ENCODE assay signal across 23 cellular contexts in the genomic region with DNA sequence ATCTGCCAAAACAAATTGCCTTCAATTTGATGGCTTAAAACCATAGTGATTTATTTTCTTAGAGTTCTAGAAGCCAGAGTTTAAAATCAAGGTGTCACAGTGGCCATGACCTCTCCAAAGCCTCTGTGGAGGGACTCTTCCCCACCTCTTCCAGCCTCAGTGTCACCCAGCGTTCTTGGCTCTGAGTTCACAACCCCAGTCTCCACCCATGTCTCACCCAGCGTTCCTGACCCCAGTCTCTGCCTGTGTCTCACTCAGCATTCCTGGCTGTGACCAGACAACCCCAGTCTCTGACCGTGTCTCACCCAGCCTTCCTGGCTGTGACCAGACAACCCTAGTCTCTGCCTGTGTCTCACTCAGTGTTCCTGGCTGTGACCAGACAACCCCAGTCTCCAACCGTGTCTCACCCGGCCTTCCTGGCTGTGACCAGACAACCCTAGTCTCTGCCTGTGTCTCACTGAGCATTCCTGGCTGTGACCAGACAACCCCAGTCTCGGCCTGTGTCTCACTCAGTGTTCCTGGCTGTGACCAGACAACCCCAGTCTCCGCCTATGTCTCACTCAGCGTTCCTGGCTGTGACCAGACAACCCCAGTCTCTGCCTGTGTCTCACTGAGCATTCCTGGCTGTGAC.
A peak's percentile ranks its signal among the peaks of the same experiment; 100 is the strongest.
DNase-seq lines count a peak whose midpoint lies in the region; ATAC-seq, FAIRE-seq and TF ChIP-seq lines count a peak whose summit lies in the region.
"Had no signal": no experiment of that assay in that cellular context is flagged by ENCODE, and none has a peak within 500 bp of the region (broad histone marks: within the 10 kb centered on the region; RNA-seq: fewer than 3 reads in every experiment).

No MANE protein-coding gene starts in this region.

- no peak overlapping the region for H2BK5ac ChIP-seq in H9 (ENCODE audit: insufficient read length, low read length)

- H3K79me2 ChIP-seq in H9 (ENCODE audit: insufficient read depth, low read length) = no peaks in the 10 kb centered on the region

- H3K4me3 Mint-ChIP-seq in H9 = no peak overlapping the region
- H3K4me3 Mint-ChIP-seq in CD4-positive, alpha-beta T cell = no peak overlapping the region
- H3K4me3 Mint-ChIP-seq: B cell; CD4-positive, CD25-positive, alpha-beta regulatory T cell; CD8-positive, alpha-beta memory T cell had no signal

- H3K23me2 ChIP-seq in H9 (ENCODE audit: insufficient read length, low read depth, low read length, poor library complexity, severe bottlenecking) = no peaks in the 10 kb centered on the region

- H3K9ac ChIP-seq in H9 (ENCODE audit: extremely low read depth, insufficient read length, low read length) = no peak overlapping the region
- H3K9ac ChIP-seq: BLaER1, GM23248 had no signal

- no peak overlapping the region for H4K8ac ChIP-seq in H9 (replicated peaks; ENCODE audit: insufficient read length, low read depth, low read length)

- no peak overlapping the region for H3T11ph ChIP-seq in H9 (ENCODE audit: low read length)

- H3K27me3 ChIP-seq in left ventricle myocardium inferior (ENCODE audit: low read depth) = no peaks in the 10 kb centered on the region
- H3K27me3 ChIP-seq in right atrium auricular region = no peaks in the 10 kb centered on the region
- H3K27me3 ChIP-seq in H9 (ENCODE audit: insufficient read depth, low read length) = no peaks in the 10 kb centered on the region
- no peaks in the 10 kb centered on the region for H3K27me3 ChIP-seq in bronchial epithelial cell (ENCODE audit: control insufficient read depth, insufficient read depth, low read length)
- no peaks in the 10 kb centered on the region for H3K27me3 ChIP-seq in CD4-positive, alpha-beta T cell (ENCODE audit: control insufficient read depth, insufficient read depth, low read length)
- H3K27me3 ChIP-seq: BLaER1 had no signal

- H3K4me1 ChIP-seq in left ventricle myocardium inferior (peaks cover 3% of the 10 kb centered on the region), right atrium auricular region (no peaks in the 10 kb centered on the region), H9 (ENCODE audit: insufficient read depth, low read length) (no peaks in the 10 kb centered on the region)

- H4K5ac ChIP-seq in H9 (ENCODE audit: insufficient read length, low read depth, low read length) = no peak overlapping the region

- H3K56ac ChIP-seq in H9 (ENCODE audit: insufficient read length, low read depth, low read length) = no peak overlapping the region

- H3K4me2 ChIP-seq in H9 (ENCODE audit: insufficient read depth, insufficient read length, low read length) = no peak overlapping the region
- H3K4me2 ChIP-seq: BLaER1 had no signal

- H3K79me1 ChIP-seq in H9 (ENCODE audit: insufficient read depth, low read depth, low read length, poor library complexity, severe bottlenecking) = no peaks in the 10 kb centered on the region

- no peak overlapping the region for H2BK120ac ChIP-seq in H9 (ENCODE audit: low read depth, low read length, poor library complexity, severe bottlenecking)

- H2AK5ac ChIP-seq in H9 (ENCODE audit: insufficient read length, low read length) = no peak overlapping the region

- intact Hi-C loops in left ventricle myocardium inferior (cut with micrococcal nuclease) = no loop called here
- intact Hi-C loops in CD4-positive, alpha-beta T cell (cut with DNase I, micrococcal nuclease) = no loop called here

- DNase-seq in left ventricle myocardium inferior (no peak), right atrium auricular region (ENCODE audit: low spot score) (no peak), H9 (no peak), bronchial epithelial cell (ENCODE audit: low read depth) (no peak), ureter (ENCODE audit: low spot score) (no peak)
- DNase-seq in CD4-positive, alpha-beta T cell = no peak
- DNase-seq: CD4-positive, CD25-positive, alpha-beta regulatory T cell; CD8-positive, alpha-beta memory T cell; DMS53; DMS79 treated with DMSO at 0.1 percent for 48 hours; GF-D8; GM23248; H7 had no signal

- peak overlapping the region; percentile 1; the same call in 1 of the 2 replicates for H3K14ac ChIP-seq in H9 (ENCODE audit: insufficient read depth, low read length)

- POLR2A ChIA-PET in CD4-positive, alpha-beta T cell (lab: Charles Lee) = no interaction called here

- no peak for ATAC-seq in CD4-positive, alpha-beta T cell (ENCODE audit: poor library complexity)
- no peak for ATAC-seq in GM18517 (IDR thresholded peaks at IDR 0.05; ENCODE audit: unreplicated experiment)
- ATAC-seq: HCT116 had no signal

- H3K27ac ChIP-seq in left ventricle myocardium inferior (replicated peaks) (peak overlapping the region; percentile 61), right atrium auricular region (no peak overlapping the region), H9 (ENCODE audit: insufficient read length, low read depth, low read length) (no peak overlapping the region)
- H3K27ac ChIP-seq in CD4-positive, alpha-beta T cell (ENCODE audit: low read depth, low read length) = no peak overlapping the region
- H3K27ac ChIP-seq: 22Rv1, BLaER1, C4-2B, GM23248 had no signal

- no peak overlapping the region for H2BK12ac ChIP-seq in H9 (ENCODE audit: insufficient read length, low read depth, low read length)

- no peak overlapping the region for H2BK15ac ChIP-seq in H9 (ENCODE audit: low read depth, low read length)

- no peaks in the 10 kb centered on the region; a peak in 1 of 5 replicates for H3K9me3 Mint-ChIP-seq in H9
- no peaks in the 10 kb centered on the region for H3K9me3 Mint-ChIP-seq in CD4-positive, alpha-beta T cell
- H3K9me3 Mint-ChIP-seq: CD4-positive, CD25-positive, alpha-beta regulatory T cell; CD8-positive, alpha-beta memory T cell had no signal

- H3K4me1 Mint-ChIP-seq in H9 = no peaks in the 10 kb centered on the region
- no peaks in the 10 kb centered on the region for H3K4me1 Mint-ChIP-seq in CD4-positive, alpha-beta T cell (ENCODE audit: low read depth)
- H3K4me1 Mint-ChIP-seq: B cell; CD4-positive, CD25-positive, alpha-beta regulatory T cell; CD8-positive, alpha-beta memory T cell had no signal

- no peak overlapping the region for H3K23ac ChIP-seq in H9 (ENCODE audit: insufficient read length, low read depth, low read length)

- H3K9me3 ChIP-seq in left ventricle myocardium inferior (replicated peaks) = no peaks in the 10 kb centered on the region
- H3K9me3 ChIP-seq in right atrium auricular region = no peaks in the 10 kb centered on the region
- H3K9me3 ChIP-seq in H9 (ENCODE audit: control insufficient read depth, low read depth, low read length) = no peaks in the 10 kb centered on the region
- no peaks in the 10 kb centered on the region for H3K9me3 ChIP-seq in CD4-positive, alpha-beta T cell (ENCODE audit: control insufficient read depth, low read length)
- H3K9me3 ChIP-seq: BLaER1 had no signal

- no peaks in the 10 kb centered on the region for H3K27me3 Mint-ChIP-seq in H9 (ENCODE audit: low read depth)
- peaks cover 5% of the 10 kb centered on the region for H3K27me3 Mint-ChIP-seq in CD4-positive, alpha-beta T cell

- TF ChIP-seq CTCF in left ventricle myocardium inferior (IDR thresholded peaks at IDR 0.05; ENCODE audit: borderline replicate concordance) (no peak), right atrium auricular region (IDR thresholded peaks at IDR 0.05) (no peak), H9 (conservative IDR thresholded peaks at IDR 0.05) (no peak), bronchial epithelial cell (IDR thresholded peaks at IDR 0.05; ENCODE audit: insufficient read depth, low read length, severe bottlenecking) (no peak)
- TF ChIP-seq CTCF in CD4-positive, alpha-beta T cell (IDR thresholded peaks at IDR 0.05) = no peak

- H2BK20ac ChIP-seq in H9 (ENCODE audit: low read depth, low read length, poor library complexity, severe bottlenecking) = no peak overlapping the region

- peak; percentile 58 for FAIRE-seq in bronchial epithelial cell (lab: Jason Lieb, UNC)
- FAIRE-seq: A204.1, GM12891, GM18507, H1 had no signal

- no peaks in the 10 kb centered on the region for H3K36me3 ChIP-seq in left ventricle myocardium inferior
- H3K36me3 ChIP-seq in right atrium auricular region = no peaks in the 10 kb centered on the region
- H3K36me3 ChIP-seq in bronchial epithelial cell (ENCODE audit: control insufficient read depth, insufficient read depth, low read length) = no peaks in the 10 kb centered on the region
- H3K36me3 ChIP-seq: BLaER1 had no signal

- H2AFZ ChIP-seq in H9 (ENCODE audit: low read length) = no peak overlapping the region
- H2AFZ ChIP-seq: GM23248 had no signal

- no peaks in the 10 kb centered on the region for H3K36me3 Mint-ChIP-seq in H9 (ENCODE audit: insufficient read depth in 1 of 3, low read depth in 3 of 3)
- H3K36me3 Mint-ChIP-seq in CD4-positive, alpha-beta T cell (ENCODE audit: low read depth) = no peaks in the 10 kb centered on the region
- H3K36me3 Mint-ChIP-seq: CD4-positive, CD25-positive, alpha-beta regulatory T cell; CD8-positive, alpha-beta memory T cell had no signal

- H3K27ac Mint-ChIP-seq in H9 = peak overlapping the region in 2 of 3 experiments; percentile 37 to 50; a peak in 4 of 7 replicates
- H3K27ac Mint-ChIP-seq in CD4-positive, alpha-beta T cell = no peak overlapping the region
- H3K27ac Mint-ChIP-seq: B cell had no signal

- H3K18ac ChIP-seq in H9 (ENCODE audit: insufficient read length, low read depth, low read length) = no peak overlapping the region

- H4K91ac ChIP-seq in H9 (ENCODE audit: insufficient read length, low read depth, low read length) = no peak overlapping the region

- CTCF ChIA-PET in CD4-positive, alpha-beta T cell (lab: Charles Lee) = no interaction called here

- no CpG with 5 or more reads among the region's 8 CpGs for WGBS in H9 (ENCODE audit: extremely low coverage, insufficient read length, low lambda C conversion rate)

- H3K4me3 ChIP-seq in left ventricle myocardium inferior = no peak overlapping the region
- H3K4me3 ChIP-seq in right atrium auricular region = no peak overlapping the region
- no peak overlapping the region for H3K4me3 ChIP-seq in bronchial epithelial cell (ENCODE audit: low read depth, low read length)
- H3K4me3 ChIP-seq: BLaER1, GM23248 had no signal

- no peaks in the 10 kb centered on the region for H4K20me1 ChIP-seq in H9 (ENCODE audit: control insufficient read depth, insufficient read depth, insufficient read length)
- H4K20me1 ChIP-seq: BLaER1 had no signal

- H3K4ac ChIP-seq in H9 (ENCODE audit: low read depth, low read length) = no peak overlapping the region
